In the genomic region with DNA sequence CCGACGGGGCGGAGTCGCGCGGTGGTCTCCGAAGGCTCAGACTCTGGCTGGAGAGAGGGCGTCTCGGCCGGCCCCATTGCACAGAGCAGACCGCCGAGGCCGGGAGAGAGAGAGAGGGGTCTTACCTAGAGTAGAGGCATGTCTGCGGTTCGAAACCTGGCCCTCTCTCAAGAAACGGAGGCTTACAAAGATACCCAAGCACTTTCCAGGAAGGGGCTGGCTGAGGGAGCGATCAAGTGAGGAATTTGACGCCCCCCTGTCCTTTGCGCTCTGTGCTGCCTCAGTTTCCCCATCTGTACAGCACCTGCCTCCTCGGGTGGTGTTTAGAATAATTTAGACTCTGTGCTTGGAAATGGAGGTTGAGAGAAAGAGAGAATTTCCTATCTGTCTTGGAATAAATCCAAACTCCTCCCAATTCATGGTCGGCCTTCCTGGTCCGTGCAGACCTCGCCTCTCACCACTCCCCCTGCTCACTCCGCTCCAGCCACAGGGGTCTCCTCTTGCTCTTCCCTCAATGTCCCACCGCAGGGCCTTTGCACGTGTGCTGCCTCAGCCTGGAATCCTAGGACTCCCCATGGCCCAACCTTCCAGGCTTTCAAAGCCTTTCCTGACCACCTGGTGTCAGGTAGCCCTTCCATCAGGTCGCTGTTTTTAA, we compare ENCODE assay signal across 1 cellular context.
A peak's percentile ranks its signal among the peaks of the same experiment; 100 is the strongest.
TF ChIP-seq lines count a peak whose summit lies in the region.

No MANE protein-coding gene starts in this region.

TF ChIP-seq in K562, 482 proteins besides CTCF, POLR2A, EP300 and RAD21 (continued from another document and continues in another):
- no peak for TF ChIP-seq NCOA4 (IDR thresholded peaks at IDR 0.05; ENCODE audit: partially characterized antibody)
- peak; percentile 36 for TF ChIP-seq NFRKB (IDR thresholded peaks at IDR 0.05; ENCODE audit: low read depth)
- no peak for TF ChIP-seq FOSL1 (tag; conservative IDR thresholded peaks at IDR 0.05)
- no peak for TF ChIP-seq PTTG1 (tag; IDR thresholded peaks at IDR 0.05; ENCODE audit: low read depth)
- no peak for TF ChIP-seq YBX1 (IDR thresholded peaks at IDR 0.05)
- TF ChIP-seq ILF3 (IDR thresholded peaks at IDR 0.05; ENCODE audit: borderline replicate concordance): no peak
- TF ChIP-seq ZNF75A (CRISPR knock-in tag; IDR thresholded peaks at IDR 0.05): no peak
- TF ChIP-seq MITF (IDR thresholded peaks at IDR 0.05): no peak
- no peak for TF ChIP-seq BDP1 (IDR thresholded peaks at IDR 0.05; ENCODE audit: insufficient read depth, insufficient read length)
- TF ChIP-seq POLR2G (IDR thresholded peaks at IDR 0.05; ENCODE audit: low read depth, low read length): no peak; the same call in 1 of the 2 replicates
- no peak for TF ChIP-seq LEF1 (IDR thresholded peaks at IDR 0.05)
- TF ChIP-seq XRCC3 (IDR thresholded peaks at IDR 0.05): no peak
- TF ChIP-seq, protein P1, sequence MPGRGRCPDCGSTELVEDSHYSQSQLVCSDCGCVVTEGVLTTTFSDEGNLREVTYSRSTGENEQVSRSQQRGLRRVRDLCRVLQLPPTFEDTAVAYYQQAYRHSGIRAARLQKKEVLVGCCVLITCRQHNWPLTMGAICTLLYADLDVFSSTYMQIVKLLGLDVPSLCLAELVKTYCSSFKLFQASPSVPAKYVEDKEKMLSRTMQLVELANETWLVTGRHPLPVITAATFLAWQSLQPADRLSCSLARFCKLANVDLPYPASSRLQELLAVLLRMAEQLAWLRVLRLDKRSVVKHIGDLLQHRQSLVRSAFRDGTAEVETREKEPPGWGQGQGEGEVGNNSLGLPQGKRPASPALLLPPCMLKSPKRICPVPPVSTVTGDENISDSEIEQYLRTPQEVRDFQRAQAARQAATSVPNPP (IDR thresholded peaks at IDR 0.05; ENCODE audit: borderline replicate concordance, insufficient read depth, insufficient read length): no peak
- no peak for TF ChIP-seq CREBBP (IDR thresholded peaks at IDR 0.05; ENCODE audit: low read depth, low read length)
- no peak for TF ChIP-seq DEAF1 (CRISPR knock-in tag; IDR thresholded peaks at IDR 0.05)
- TF ChIP-seq RBM34 (IDR thresholded peaks at IDR 0.05; ENCODE audit: borderline replicate concordance, insufficient read depth, low read length): no peak
- no peak for TF ChIP-seq PKNOX1 (IDR thresholded peaks at IDR 0.05)
- 0 out of 2 replicates have a peak, but pooled peaks have one; percentile 48 for TF ChIP-seq TRIM28 (IDR thresholded peaks at IDR 0.05)
- TF ChIP-seq CUX1 (CRISPR knock-in tag; IDR thresholded peaks at IDR 0.05): no peak
- no peak for TF ChIP-seq MXI1 (IDR thresholded peaks at IDR 0.05; ENCODE audit: low read depth, low read length)
- TF ChIP-seq, protein P2, sequence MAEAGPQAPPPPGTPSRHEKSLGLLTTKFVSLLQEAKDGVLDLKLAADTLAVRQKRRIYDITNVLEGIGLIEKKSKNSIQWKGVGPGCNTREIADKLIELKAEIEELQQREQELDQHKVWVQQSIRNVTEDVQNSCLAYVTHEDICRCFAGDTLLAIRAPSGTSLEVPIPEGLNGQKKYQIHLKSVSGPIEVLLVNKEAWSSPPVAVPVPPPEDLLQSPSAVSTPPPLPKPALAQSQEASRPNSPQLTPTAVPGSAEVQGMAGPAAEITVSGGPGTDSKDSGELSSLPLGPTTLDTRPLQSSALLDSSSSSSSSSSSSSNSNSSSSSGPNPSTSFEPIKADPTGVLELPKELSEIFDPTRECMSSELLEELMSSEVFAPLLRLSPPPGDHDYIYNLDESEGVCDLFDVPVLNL (CRISPR knock-in tag; IDR thresholded peaks at IDR 0.05; ENCODE audit: low read depth): no peak
- no peak for TF ChIP-seq PATZ1 (CRISPR knock-in tag; IDR thresholded peaks at IDR 0.05; ENCODE audit: borderline replicate concordance)
- no peak for TF ChIP-seq GATAD2A (IDR thresholded peaks at IDR 0.05)
- TF ChIP-seq WHSC1 (IDR thresholded peaks at IDR 0.05; ENCODE audit: low read length): no peak
- TF ChIP-seq SNRNP70 (optimal IDR thresholded peaks at IDR 0.05; ENCODE audit: low read depth, low read length): no peak
- TF ChIP-seq HNRNPK (IDR thresholded peaks at IDR 0.05; ENCODE audit: low read depth, low read length, poor library complexity, severe bottlenecking): no peak
- TF ChIP-seq, protein P3, sequence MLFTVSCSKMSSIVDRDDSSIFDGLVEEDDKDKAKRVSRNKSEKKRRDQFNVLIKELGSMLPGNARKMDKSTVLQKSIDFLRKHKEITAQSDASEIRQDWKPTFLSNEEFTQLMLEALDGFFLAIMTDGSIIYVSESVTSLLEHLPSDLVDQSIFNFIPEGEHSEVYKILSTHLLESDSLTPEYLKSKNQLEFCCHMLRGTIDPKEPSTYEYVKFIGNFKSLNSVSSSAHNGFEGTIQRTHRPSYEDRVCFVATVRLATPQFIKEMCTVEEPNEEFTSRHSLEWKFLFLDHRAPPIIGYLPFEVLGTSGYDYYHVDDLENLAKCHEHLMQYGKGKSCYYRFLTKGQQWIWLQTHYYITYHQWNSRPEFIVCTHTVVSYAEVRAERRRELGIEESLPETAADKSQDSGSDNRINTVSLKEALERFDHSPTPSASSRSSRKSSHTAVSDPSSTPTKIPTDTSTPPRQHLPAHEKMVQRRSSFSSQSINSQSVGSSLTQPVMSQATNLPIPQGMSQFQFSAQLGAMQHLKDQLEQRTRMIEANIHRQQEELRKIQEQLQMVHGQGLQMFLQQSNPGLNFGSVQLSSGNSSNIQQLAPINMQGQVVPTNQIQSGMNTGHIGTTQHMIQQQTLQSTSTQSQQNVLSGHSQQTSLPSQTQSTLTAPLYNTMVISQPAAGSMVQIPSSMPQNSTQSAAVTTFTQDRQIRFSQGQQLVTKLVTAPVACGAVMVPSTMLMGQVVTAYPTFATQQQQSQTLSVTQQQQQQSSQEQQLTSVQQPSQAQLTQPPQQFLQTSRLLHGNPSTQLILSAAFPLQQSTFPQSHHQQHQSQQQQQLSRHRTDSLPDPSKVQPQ (CRISPR knock-in tag; IDR thresholded peaks at IDR 0.05; ENCODE audit: borderline replicate concordance): no peak
- no peak for TF ChIP-seq ARID2 (IDR thresholded peaks at IDR 0.05)
- TF ChIP-seq KDM4B (IDR thresholded peaks at IDR 0.05; ENCODE audit: borderline replicate concordance in 2 of 2, low read depth in 1 of 2): 0 out of 4 replicates have a peak, but pooled peaks of 1 of the 2 experiments have one; percentile 18
- no peak for TF ChIP-seq ZNF24 (IDR thresholded peaks at IDR 0.05)
- TF ChIP-seq NFATC3 (IDR thresholded peaks at IDR 0.05): no peak
- no peak for TF ChIP-seq TSC22D4 (tag; IDR thresholded peaks at IDR 0.05)
- TF ChIP-seq PRPF4 (IDR thresholded peaks at IDR 0.05; ENCODE audit: insufficient read depth, low read depth, low read length, poor library complexity, severe bottlenecking): no peak
- TF ChIP-seq ZNF23 (CRISPR knock-in tag; IDR thresholded peaks at IDR 0.05): no peak
- TF ChIP-seq ZNF282 (CRISPR knock-in tag; IDR thresholded peaks at IDR 0.05): no peak
- no peak for TF ChIP-seq ELF4 (CRISPR knock-in tag; IDR thresholded peaks at IDR 0.05)
- no peak for TF ChIP-seq SMC3 (conservative IDR thresholded peaks at IDR 0.05; ENCODE audit: insufficient read depth, low read depth, low read length)
- no peak for TF ChIP-seq DDX20 (tag; IDR thresholded peaks at IDR 0.05; ENCODE audit: low read depth)
- peak; percentile 81; the same call in 1 of the 2 replicates for TF ChIP-seq BCOR (IDR thresholded peaks at IDR 0.05)
- TF ChIP-seq ETV6 (IDR thresholded peaks at IDR 0.05; ENCODE audit: borderline replicate concordance in 1 of 2, low read depth in 2 of 2, low read length in 1 of 2): no peak
- TF ChIP-seq ETV6 (CRISPR knock-in tag; IDR thresholded peaks at IDR 0.05; ENCODE audit: borderline replicate concordance): no peak
- no peak for TF ChIP-seq GATA2 (CRISPR knock-in tag; IDR thresholded peaks at IDR 0.05)
- no peak for TF ChIP-seq NFE2 (IDR thresholded peaks at IDR 0.05; ENCODE audit: low read depth)
- no peak for TF ChIP-seq NFE2L1 (tag; IDR thresholded peaks at IDR 0.05; ENCODE audit: borderline replicate concordance, low read depth)
